In the genomic region with DNA sequence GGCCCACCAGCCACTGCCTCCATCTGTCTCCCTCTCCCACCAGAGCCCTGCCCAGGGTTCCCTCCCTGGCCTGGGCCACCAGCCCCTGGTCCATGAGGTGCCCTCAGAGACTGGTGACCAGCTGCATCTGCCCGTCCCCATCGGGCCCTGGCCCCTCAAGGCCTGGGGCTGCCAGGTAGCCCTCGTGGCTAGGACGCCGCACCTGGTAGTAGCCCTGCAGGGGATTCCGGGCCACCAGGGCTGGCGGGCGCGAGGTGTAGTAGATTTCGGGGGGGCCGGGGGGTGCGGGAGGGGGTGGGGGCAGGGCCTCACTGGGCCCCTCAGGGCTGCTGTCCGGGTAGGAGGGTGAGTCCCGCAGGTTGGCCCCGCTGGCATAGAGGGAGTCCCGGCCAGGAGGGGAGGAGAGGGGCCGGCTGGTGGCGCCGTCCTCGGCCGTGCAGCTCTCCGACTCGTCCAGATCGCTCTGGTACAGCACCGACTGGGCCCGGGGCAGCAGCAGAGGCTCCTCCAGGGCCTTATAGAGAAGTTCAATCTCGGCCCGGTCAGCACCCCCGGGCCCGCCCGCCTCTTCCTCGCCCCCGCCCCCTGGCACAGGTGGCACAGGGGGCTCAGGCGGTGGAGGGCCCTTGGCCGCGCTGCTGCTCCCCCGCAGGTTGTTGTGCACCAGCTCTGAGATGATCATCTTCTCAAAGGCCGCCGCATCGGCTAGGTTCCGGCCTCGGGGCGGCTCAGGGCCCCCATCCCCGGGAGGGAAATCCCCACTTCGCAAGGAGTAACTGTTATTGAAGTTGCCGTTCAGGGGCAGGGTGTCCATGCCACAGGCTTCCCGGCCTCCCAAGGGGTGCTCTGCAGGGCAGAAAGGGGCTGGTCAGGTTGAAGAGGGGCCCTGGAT, we compare ENCODE assay signal across 22 cellular contexts. TPM values are rescaled to one million over a fixed set of nuclear protein-coding genes. Genes with fewer than 3 reads are reported as not detected.
DNase-seq lines count a peak whose midpoint lies in the region; ATAC-seq and TF ChIP-seq lines count a peak whose summit lies in the region.
"Had no signal": no experiment of that assay in that cellular context is flagged by ENCODE, and none has a peak within 500 bp of the region (broad histone marks: within the 10 kb centered on the region; RNA-seq: fewer than 3 reads in every experiment).

No MANE protein-coding gene starts in this region.

- H3K27ac ChIP-seq in A673 (ENCODE audit: low read depth, low read length, poor library complexity, severe bottlenecking), result peak overlapping the region; percentile 80
- no peak overlapping the region for H3K27ac ChIP-seq in osteoblast (ENCODE audit: low read depth, low read length)
- H3K27ac ChIP-seq: C4-2B, GM23248 had no signal

- H3K27me3 Mint-ChIP-seq in T-helper 2 cell treated with Interferon-gamma antibody and Interleukin-4, amounts not matched to agents 5 μg/mL and 100 μg/mL, for 36 hours (ENCODE audit: low read depth), result no peaks in the 10 kb centered on the region
- no peaks in the 10 kb centered on the region for H3K27me3 Mint-ChIP-seq in activated CD4-positive, alpha-beta memory T cell treated with anti-CD3 and anti-CD28 coated beads, Interleukin-2, amount 10 ng/mL, durations not matched to agents 7 days and 5 days
- no peaks in the 10 kb centered on the region for H3K27me3 Mint-ChIP-seq in stimulated activated naive B cell treated with anti-CD40 and anti-IgM and Interleukin-4, amounts not matched to agents 10 μg/mL and 1 μg/mL and 100 μg/mL, for 72 hours
- H3K27me3 Mint-ChIP-seq: activated T-cell treated with anti-CD3 and anti-CD28 coated beads, Interleukin-2, amount 50 U/mL, for 24 hours; IgD-negative memory B cell had no signal

- no peak for ATAC-seq in stimulated activated naive B cell treated with anti-CD40 and anti-IgM and Interleukin-4, amounts not matched to agents 10 μg/mL and 1 μg/mL and 100 μg/mL, for 72 hours (replicated peaks)
- ATAC-seq: pancreas had no signal

- peaks cover 11% of the 10 kb centered on the region for H4K20me1 ChIP-seq in osteoblast (ENCODE audit: insufficient read depth, low read length)

- peaks cover 22% of the 10 kb centered on the region for H3K4me1 Mint-ChIP-seq in T-helper 2 cell treated with Interferon-gamma antibody and Interleukin-4, amounts not matched to agents 5 μg/mL and 100 μg/mL, for 36 hours (ENCODE audit: low read depth)
- H3K4me1 Mint-ChIP-seq in activated CD4-positive, alpha-beta memory T cell treated with anti-CD3 and anti-CD28 coated beads, Interleukin-2, amount 10 ng/mL, durations not matched to agents 7 days and 5 days, result peaks cover 32% of the 10 kb centered on the region
- H3K4me1 Mint-ChIP-seq in stimulated activated naive B cell treated with anti-CD40 and anti-IgM and Interleukin-4, amounts not matched to agents 10 μg/mL and 1 μg/mL and 100 μg/mL, for 72 hours, result peaks cover 15 to 40% of the 10 kb centered on the region in 2 donors

- H3K4me3 Mint-ChIP-seq in T-helper 2 cell treated with Interferon-gamma antibody and Interleukin-4, amounts not matched to agents 5 μg/mL and 100 μg/mL, for 36 hours, result no peak overlapping the region
- H3K4me3 Mint-ChIP-seq in activated CD4-positive, alpha-beta memory T cell treated with anti-CD3 and anti-CD28 coated beads, Interleukin-2, amount 10 ng/mL, durations not matched to agents 7 days and 5 days, result no peak overlapping the region
- H3K4me3 Mint-ChIP-seq in stimulated activated naive B cell treated with anti-CD40 and anti-IgM and Interleukin-4, amounts not matched to agents 10 μg/mL and 1 μg/mL and 100 μg/mL, for 72 hours, result no peak overlapping the region
- H3K4me3 Mint-ChIP-seq: activated T-cell treated with anti-CD3 and anti-CD28 coated beads, Interleukin-2, amount 50 U/mL, for 24 hours had no signal

- H3K4me3 ChIP-seq in A673 (ENCODE audit: low read depth, low read length, poor library complexity, severe bottlenecking) (no peak overlapping the region), osteoblast (ENCODE audit: insufficient read depth, low read length) (no peak overlapping the region)
- H3K4me3 ChIP-seq: adrenal gland, GM23248, pancreas had no signal

- BruUV-seq in A673 (replicated peaks; lab: Mats Ljungman, UMichigan), result no TSS peak

- H3K4me1 ChIP-seq in A673 (ENCODE audit: insufficient read depth, low read length, poor library complexity, severe bottlenecking) (peaks cover 37% of the 10 kb centered on the region), osteoblast (ENCODE audit: insufficient read depth, low read length) (peaks cover 11% of the 10 kb centered on the region)
- H3K4me1 ChIP-seq: pancreas had no signal

- no peak for DNase-seq in T-helper 2 cell treated with Interferon-gamma antibody and Interleukin-4, amounts not matched to agents 5 μg/mL and 100 μg/mL, for 36 hours (ENCODE audit: low spot score)
- DNase-seq in T-helper 2 cell (no peak), A673 (ENCODE audit: low spot score) (no peak), osteoblast (ENCODE audit: insufficient read length, low spot score, missing footprints) (peak; percentile 67), kidney tubule cell (ENCODE audit: low spot score) (no peak)
- no peak for DNase-seq in activated CD4-positive, alpha-beta memory T cell treated with anti-CD3 and anti-CD28 coated beads, Interleukin-2, amount 10 ng/mL, durations not matched to agents 7 days and 5 days
- DNase-seq in activated effector memory CD4-positive, alpha-beta T cell treated with Interleukin-2 at 50 U/mL for 16 hours, result no peak
- no peak for DNase-seq in stimulated activated naive B cell treated with anti-CD40 and anti-IgM and Interleukin-4, amounts not matched to agents 10 μg/mL and 1 μg/mL and 100 μg/mL, for 72 hours
- DNase-seq: activated CD4-positive, alpha-beta T cell treated with anti-CD3 and anti-CD28 coated beads for 4 hours; activated T-cell treated with anti-CD3 and anti-CD28 coated beads, Interleukin-2, amount 50 U/mL, for 24 hours; adrenal gland; central memory CD4-positive, alpha-beta T cell; DMS53; effector CD4-positive, alpha-beta T cell; GM23248; kidney glomerular epithelial cell; NCI-H187 treated with DMSO at 0.1 percent for 48 hours; NCI-H446 treated with DMSO at 0.1 percent for 48 hours; pancreas; SHP77 had no signal

- peaks cover 19% of the 10 kb centered on the region for H3K36me3 ChIP-seq in A673 (ENCODE audit: insufficient read depth, low read length, poor library complexity, severe bottlenecking)
- H3K36me3 ChIP-seq in osteoblast (ENCODE audit: insufficient read depth, low read length), result no peaks in the 10 kb centered on the region
- H3K36me3 ChIP-seq: pancreas had no signal

- POLR2A ChIA-PET in A673 (lab: Charles Lee; ENCODE audit: low non-redundant PET), result interaction anchor here (0.6 kb wide), 1 partner anchor 1030 kb away, joined by 4 read pairs; no protein-coding TSS in a partner anchor
- POLR2A ChIA-PET in activated CD4-positive, alpha-beta memory T cell treated with anti-CD3 and anti-CD28 coated beads, Interleukin-2, amount 10 ng/mL, durations not matched to agents 7 days and 5 days (lab: Charles Lee), result interaction anchor here (1.0 to 6.6 kb wide), 7 partner anchors 10 to 260 kb away, joined by 3 to 60 read pairs (median 5); partner anchors contain the start of gene ASF1B

- H3K36me3 Mint-ChIP-seq in T-helper 2 cell treated with Interferon-gamma antibody and Interleukin-4, amounts not matched to agents 5 μg/mL and 100 μg/mL, for 36 hours (ENCODE audit: low read depth), result peaks cover 4% of the 10 kb centered on the region
- H3K36me3 Mint-ChIP-seq in activated CD4-positive, alpha-beta memory T cell treated with anti-CD3 and anti-CD28 coated beads, Interleukin-2, amount 10 ng/mL, durations not matched to agents 7 days and 5 days (ENCODE audit: low read depth), result no peaks in the 10 kb centered on the region
- H3K36me3 Mint-ChIP-seq in stimulated activated naive B cell treated with anti-CD40 and anti-IgM and Interleukin-4, amounts not matched to agents 10 μg/mL and 1 μg/mL and 100 μg/mL, for 72 hours, result peaks cover 3 to 6% of the 10 kb centered on the region in 2 donors

- H3K4me2 ChIP-seq in osteoblast (ENCODE audit: insufficient read depth, low read length), result no peak overlapping the region

- H3K9me3 ChIP-seq in A673 (ENCODE audit: low read depth, low read length, poor library complexity, severe bottlenecking) (no peaks in the 10 kb centered on the region), osteoblast (ENCODE audit: low read depth, low read length) (no peaks in the 10 kb centered on the region)
- H3K9me3 ChIP-seq: adrenal gland, pancreas had no signal

- H3K9me3 Mint-ChIP-seq in T-helper 2 cell treated with Interferon-gamma antibody and Interleukin-4, amounts not matched to agents 5 μg/mL and 100 μg/mL, for 36 hours, result no peaks in the 10 kb centered on the region
- no peaks in the 10 kb centered on the region for H3K9me3 Mint-ChIP-seq in activated CD4-positive, alpha-beta memory T cell treated with anti-CD3 and anti-CD28 coated beads, Interleukin-2, amount 10 ng/mL, durations not matched to agents 7 days and 5 days
- H3K9me3 Mint-ChIP-seq in stimulated activated naive B cell treated with anti-CD40 and anti-IgM and Interleukin-4, amounts not matched to agents 10 μg/mL and 1 μg/mL and 100 μg/mL, for 72 hours, result no peaks in the 10 kb centered on the region
- H3K9me3 Mint-ChIP-seq: activated T-cell treated with anti-CD3 and anti-CD28 coated beads, Interleukin-2, amount 50 U/mL, for 24 hours; IgD-negative memory B cell had no signal

- H2AFZ ChIP-seq in osteoblast (ENCODE audit: low read length), result no peak overlapping the region

- intact Hi-C loops in A673 (cut with micrococcal nuclease; ENCODE audit: unreplicated experiment), result no loop called here

- H3K79me2 ChIP-seq in osteoblast (ENCODE audit: insufficient read depth, low read length), result peaks cover 16% of the 10 kb centered on the region

- H3K27ac Mint-ChIP-seq in T-helper 2 cell treated with Interferon-gamma antibody and Interleukin-4, amounts not matched to agents 5 μg/mL and 100 μg/mL, for 36 hours, result peak overlapping the region; percentile 99
- peak overlapping the region; percentile 98 for H3K27ac Mint-ChIP-seq in activated CD4-positive, alpha-beta memory T cell treated with anti-CD3 and anti-CD28 coated beads, Interleukin-2, amount 10 ng/mL, durations not matched to agents 7 days and 5 days
- H3K27ac Mint-ChIP-seq in stimulated activated naive B cell treated with anti-CD40 and anti-IgM and Interleukin-4, amounts not matched to agents 10 μg/mL and 1 μg/mL and 100 μg/mL, for 72 hours, result no peak overlapping the region
- H3K27ac Mint-ChIP-seq: IgD-negative memory B cell had no signal

- TF ChIP-seq CTCF in A673 (conservative IDR thresholded peaks at IDR 0.05; ENCODE audit: low read depth, low read length), result no peak
- TF ChIP-seq CTCF in osteoblast (IDR thresholded peaks at IDR 0.05; ENCODE audit: extremely low read depth, low read depth, low read length), result no peak

- CTCF ChIA-PET in A673 (lab: Charles Lee), result interaction anchor here (1.2 kb wide), 1 partner anchor 198 kb away, joined by 3 read pairs; no protein-coding TSS in a partner anchor
- CTCF ChIA-PET in activated CD4-positive, alpha-beta memory T cell treated with anti-CD3 and anti-CD28 coated beads, Interleukin-2, amount 10 ng/mL, durations not matched to agents 7 days and 5 days (lab: Charles Lee), result interaction anchor here (2.1 kb wide), 1 partner anchor 14 kb away, joined by 13 read pairs; the partner anchor contains the start of gene ASF1B

- H3K27me3 ChIP-seq in A673 (replicated peaks; ENCODE audit: insufficient read depth, low read depth, low read length, poor library complexity) (no peaks in the 10 kb centered on the region), osteoblast (ENCODE audit: insufficient read depth, low read length) (no peaks in the 10 kb centered on the region)
- H3K27me3 ChIP-seq: adrenal gland, pancreas had no signal

RNA-seq across cellular contexts. Expression of gene ASF1B, which starts 14.6 kb away (rescaled TPM):
- total RNA-seq in A673 (2021) (50.0 and 54.6 TPM in 2 replicates), osteoblast (1.1 and 2.7 TPM in 2 replicates)
- total RNA-seq in activated CD4-positive, alpha-beta memory T cell treated with anti-CD3 and anti-CD28 coated beads, Interleukin-2, amount 10 ng/mL, durations not matched to agents 7 days and 5 days, result 10 to 100 TPM; 93.5 to 94.8 TPM

RNA-seq across cellular contexts. Expression of gene PRKACA, which starts 33.5 kb away (rescaled TPM):
- total RNA-seq in A673 (2021) (56.7 and 77.9 TPM in 2 replicates), osteoblast (45.6 and 56.3 TPM in 2 replicates)
- total RNA-seq in activated CD4-positive, alpha-beta memory T cell treated with anti-CD3 and anti-CD28 coated beads, Interleukin-2, amount 10 ng/mL, durations not matched to agents 7 days and 5 days, result 10 to 100 TPM; 48.1 to 49.8 TPM

RNA-seq across cellular contexts. Expression of gene ADGRL1, which starts 55.0 kb away (rescaled TPM):
- total RNA-seq in A673 (2021) (66.1 and 72.0 TPM in 2 replicates), osteoblast (2.5 and 2.9 TPM in 2 replicates)
- 1 to 10 TPM; 6.5 to 6.7 TPM for total RNA-seq in activated CD4-positive, alpha-beta memory T cell treated with anti-CD3 and anti-CD28 coated beads, Interleukin-2, amount 10 ng/mL, durations not matched to agents 7 days and 5 days

Comparison
In these comparisons a context has a peak if more than half of its experiments do, and no peak if none do; other contexts are left out.
1. RNA of gene ASF1B, which starts 14.6 kb away (total RNA-seq): 93.5 to 94.8 TPM in activated CD4-positive, alpha-beta memory T cell treated with anti-CD3 and anti-CD28 coated beads, Interleukin-2, amount 10 ng/mL, durations not matched to agents 7 days and 5 days and 50.0 to 54.6 TPM in A673; 1.1 to 2.7 TPM in osteoblast; every median in the first group is over 10 times any median in the second.